1 cellular context compared by ENCODE assay signal in the genomic region with DNA sequence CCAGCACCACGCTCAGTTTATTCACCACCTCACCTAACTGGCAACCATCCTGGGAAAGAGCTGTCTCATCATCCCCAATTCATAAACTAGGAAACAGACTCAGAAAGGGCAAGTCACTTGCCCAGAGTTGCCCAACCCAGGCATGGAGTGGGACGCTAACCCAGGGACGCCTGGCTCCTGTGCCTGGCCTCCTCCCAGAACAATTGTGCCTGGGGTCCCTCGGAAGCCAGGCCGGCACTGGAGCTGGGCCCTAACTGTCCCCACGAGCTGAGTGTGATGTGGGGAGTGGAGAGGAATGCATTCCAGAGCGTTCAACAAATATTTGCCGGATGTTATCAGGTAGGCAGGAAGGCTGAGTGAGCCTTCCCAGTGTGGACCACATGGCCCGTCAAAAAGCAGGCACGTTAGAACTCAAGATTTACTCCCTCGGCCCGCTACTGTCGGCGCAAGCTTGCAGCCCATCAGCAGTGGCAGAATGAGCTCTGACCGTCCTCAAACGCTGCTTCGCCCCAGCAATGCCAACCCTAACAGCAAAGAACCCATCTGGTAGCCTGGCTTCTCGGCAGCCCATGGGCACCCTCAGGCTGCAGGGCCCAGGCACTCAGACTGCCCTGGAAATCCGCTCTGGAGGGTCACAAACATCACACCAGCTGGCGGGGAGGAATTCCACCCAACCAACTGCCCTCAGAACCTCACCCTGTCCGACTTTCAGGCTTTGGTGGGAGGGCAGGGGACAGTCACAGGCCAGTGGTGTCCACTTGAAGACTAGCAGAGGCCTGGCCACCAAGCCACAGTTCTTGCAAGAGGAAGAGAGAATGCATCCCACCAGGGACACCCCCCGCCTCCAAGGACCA.
A peak's percentile ranks its signal among the peaks of the same experiment; 100 is the strongest.
TF ChIP-seq lines count a peak whose summit lies in the region.

No MANE protein-coding gene starts in this region.

TF ChIP-seq in HepG2, 621 proteins besides CTCF, POLR2A, EP300 and RAD21 (continued from another document and continues in another):
- TF ChIP-seq NR2C2 (CRISPR knock-in tag; IDR thresholded peaks at IDR 0.05; ENCODE audit: borderline replicate concordance) (peak; percentile 59; the same call in 1 of the 2 replicates), ZNF331 (CRISPR knock-in tag; IDR thresholded peaks at IDR 0.05) (peak; percentile 73; the same call in 1 of the 2 replicates), ZNF746 (CRISPR knock-in tag; IDR thresholded peaks at IDR 0.05) (peak; percentile 58), MXI1 (IDR thresholded peaks at IDR 0.05; ENCODE audit: borderline replicate concordance, low read depth, low read length) (peak; percentile 90), PCBP2 (optimal IDR thresholded peaks at IDR 0.05; ENCODE audit: low read depth, low read length, poor library complexity, severe bottlenecking) (no peak), KDM1A (CRISPR knock-in tag; IDR thresholded peaks at IDR 0.05) (peak; percentile 88), ZBTB7A (CRISPR knock-in tag; IDR thresholded peaks at IDR 0.05) (peak; percentile 57; the same call in 1 of the 2 replicates), RORA (CRISPR knock-in tag; IDR thresholded peaks at IDR 0.05) (no peak), ZNF333 (CRISPR knock-in tag; IDR thresholded peaks at IDR 0.05; ENCODE audit: borderline replicate concordance) (0 out of 2 replicates have a peak, but pooled peaks have one; percentile 55), ZNF619 (CRISPR knock-in tag; IDR thresholded peaks at IDR 0.05) (peak; percentile 80; the same call in 1 of the 2 replicates), MIER3 (CRISPR knock-in tag; IDR thresholded peaks at IDR 0.05; ENCODE audit: borderline replicate concordance) (no peak), AGO2 (optimal IDR thresholded peaks at IDR 0.05; ENCODE audit: low read depth, low read length) (peak; percentile 82), ASH2L (IDR thresholded peaks at IDR 0.05; ENCODE audit: insufficient read length, low read depth, low read length) (peak; percentile 12), SALL1 (CRISPR knock-in tag; IDR thresholded peaks at IDR 0.05) (peak; percentile 88), JDP2 (CRISPR knock-in tag; IDR thresholded peaks at IDR 0.05; ENCODE audit: borderline replicate concordance) (no peak), AHR (CRISPR knock-in tag; IDR thresholded peaks at IDR 0.05) (peak; percentile 65; the same call in 1 of the 2 replicates), CREM (IDR thresholded peaks at IDR 0.05) (no peak), CREM (CRISPR knock-in tag; IDR thresholded peaks at IDR 0.05) (no peak), ZNF264 (CRISPR knock-in tag; IDR thresholded peaks at IDR 0.05) (peak; percentile 89), CEBPG (CRISPR knock-in tag; IDR thresholded peaks at IDR 0.05) (0 out of 2 replicates have a peak, but pooled peaks have one; percentile 39), GFI1 (CRISPR knock-in tag; IDR thresholded peaks at IDR 0.05; ENCODE audit: borderline replicate concordance) (peak; percentile 44; the same call in 1 of the 2 replicates), ARNTL (CRISPR knock-in tag; IDR thresholded peaks at IDR 0.05) (peak; percentile 74), THAP11 (CRISPR knock-in tag; IDR thresholded peaks at IDR 0.05) (peak; percentile 62), SMYD3 (CRISPR knock-in tag; IDR thresholded peaks at IDR 0.05) (no peak), ZNF431 (CRISPR knock-in tag; IDR thresholded peaks at IDR 0.05; ENCODE audit: borderline replicate concordance, low read depth) (0 out of 2 replicates have a peak, but pooled peaks have one; percentile 65), DPF2 (CRISPR knock-in tag; IDR thresholded peaks at IDR 0.05; ENCODE audit: borderline replicate concordance, low read depth) (peak; percentile 84; the same call in 1 of the 2 replicates), CCDC6 (CRISPR knock-in tag; IDR thresholded peaks at IDR 0.05) (peak; percentile 46; the same call in 1 of the 2 replicates), TSC22D2 (CRISPR knock-in tag; IDR thresholded peaks at IDR 0.05; ENCODE audit: borderline replicate concordance) (no peak; the same call in 1 of the 2 replicates), LCORL (IDR thresholded peaks at IDR 0.05) (0 out of 2 replicates have a peak, but pooled peaks have one; percentile 26), LCORL (CRISPR knock-in tag; IDR thresholded peaks at IDR 0.05) (peak; percentile 94), PTBP1 (IDR thresholded peaks at IDR 0.05; ENCODE audit: low read depth, low read length, poor library complexity, severe bottlenecking) (no peak), BRCA1 (CRISPR knock-in tag; IDR thresholded peaks at IDR 0.05) (no peak), POLR2AphosphoS5 (IDR thresholded peaks at IDR 0.05; ENCODE audit: low read depth, low read length) (peak; percentile 69), ATM (IDR thresholded peaks at IDR 0.05; ENCODE audit: borderline replicate concordance) (no peak), KLF16 (CRISPR knock-in tag; IDR thresholded peaks at IDR 0.05) (peak in 1 of 2 experiments; percentile 53; a peak in 1 of 4 replicates), RXRA (CRISPR knock-in tag; IDR thresholded peaks at IDR 0.05) (peak; percentile 54; the same call in 1 of the 2 replicates), ZNF879 (CRISPR knock-in tag; IDR thresholded peaks at IDR 0.05) (no peak), ZMYM2 (CRISPR knock-in tag; IDR thresholded peaks at IDR 0.05) (0 out of 2 replicates have a peak, but pooled peaks have one; percentile 54), REL (CRISPR knock-in tag; conservative IDR thresholded peaks at IDR 0.05) (no peak), HMG20A (CRISPR knock-in tag; IDR thresholded peaks at IDR 0.05; ENCODE audit: borderline replicate concordance) (peak; percentile 46; the same call in 1 of the 2 replicates), ZNF781 (CRISPR knock-in tag; IDR thresholded peaks at IDR 0.05; ENCODE audit: borderline replicate concordance, not compliant biosample characterization) (peak; percentile 60), NCOA2 (CRISPR knock-in tag; IDR thresholded peaks at IDR 0.05) (peak; percentile 77)
- TF ChIP-seq, protein P1, sequence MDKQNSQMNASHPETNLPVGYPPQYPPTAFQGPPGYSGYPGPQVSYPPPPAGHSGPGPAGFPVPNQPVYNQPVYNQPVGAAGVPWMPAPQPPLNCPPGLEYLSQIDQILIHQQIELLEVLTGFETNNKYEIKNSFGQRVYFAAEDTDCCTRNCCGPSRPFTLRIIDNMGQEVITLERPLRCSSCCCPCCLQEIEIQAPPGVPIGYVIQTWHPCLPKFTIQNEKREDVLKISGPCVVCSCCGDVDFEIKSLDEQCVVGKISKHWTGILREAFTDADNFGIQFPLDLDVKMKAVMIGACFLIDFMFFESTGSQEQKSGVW (CRISPR knock-in tag; IDR thresholded peaks at IDR 0.05; ENCODE audit: borderline replicate concordance): no peak
- TF ChIP-seq, protein P2, sequence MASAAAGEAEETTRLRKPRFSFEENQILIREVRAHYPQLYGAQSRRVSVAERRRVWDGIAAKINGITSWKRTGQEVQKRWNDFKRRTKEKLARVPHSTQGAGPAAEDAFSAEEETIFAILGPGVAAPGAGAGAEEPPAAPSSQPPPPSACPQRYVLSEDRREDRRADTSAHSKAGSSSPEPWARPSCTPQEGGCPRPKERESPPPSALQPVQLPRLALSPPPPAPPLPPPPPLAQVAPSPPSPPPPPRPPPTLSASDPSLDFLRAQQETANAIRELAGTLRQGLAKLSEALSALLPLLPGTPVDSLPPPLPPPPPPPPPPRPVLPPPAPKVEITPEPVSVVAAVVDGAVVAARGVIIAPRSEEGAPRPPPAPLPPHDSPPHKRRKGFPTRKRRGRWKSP (CRISPR knock-in tag; IDR thresholded peaks at IDR 0.05): peak; percentile 7; the same call in 1 of the 2 replicates
- TF ChIP-seq, protein P3, sequence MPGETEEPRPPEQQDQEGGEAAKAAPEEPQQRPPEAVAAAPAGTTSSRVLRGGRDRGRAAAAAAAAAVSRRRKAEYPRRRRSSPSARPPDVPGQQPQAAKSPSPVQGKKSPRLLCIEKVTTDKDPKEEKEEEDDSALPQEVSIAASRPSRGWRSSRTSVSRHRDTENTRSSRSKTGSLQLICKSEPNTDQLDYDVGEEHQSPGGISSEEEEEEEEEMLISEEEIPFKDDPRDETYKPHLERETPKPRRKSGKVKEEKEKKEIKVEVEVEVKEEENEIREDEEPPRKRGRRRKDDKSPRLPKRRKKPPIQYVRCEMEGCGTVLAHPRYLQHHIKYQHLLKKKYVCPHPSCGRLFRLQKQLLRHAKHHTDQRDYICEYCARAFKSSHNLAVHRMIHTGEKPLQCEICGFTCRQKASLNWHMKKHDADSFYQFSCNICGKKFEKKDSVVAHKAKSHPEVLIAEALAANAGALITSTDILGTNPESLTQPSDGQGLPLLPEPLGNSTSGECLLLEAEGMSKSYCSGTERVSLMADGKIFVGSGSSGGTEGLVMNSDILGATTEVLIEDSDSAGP (CRISPR knock-in tag; IDR thresholded peaks at IDR 0.05; ENCODE audit: borderline replicate concordance): peak; percentile 78
- TF ChIP-seq, protein P4, sequence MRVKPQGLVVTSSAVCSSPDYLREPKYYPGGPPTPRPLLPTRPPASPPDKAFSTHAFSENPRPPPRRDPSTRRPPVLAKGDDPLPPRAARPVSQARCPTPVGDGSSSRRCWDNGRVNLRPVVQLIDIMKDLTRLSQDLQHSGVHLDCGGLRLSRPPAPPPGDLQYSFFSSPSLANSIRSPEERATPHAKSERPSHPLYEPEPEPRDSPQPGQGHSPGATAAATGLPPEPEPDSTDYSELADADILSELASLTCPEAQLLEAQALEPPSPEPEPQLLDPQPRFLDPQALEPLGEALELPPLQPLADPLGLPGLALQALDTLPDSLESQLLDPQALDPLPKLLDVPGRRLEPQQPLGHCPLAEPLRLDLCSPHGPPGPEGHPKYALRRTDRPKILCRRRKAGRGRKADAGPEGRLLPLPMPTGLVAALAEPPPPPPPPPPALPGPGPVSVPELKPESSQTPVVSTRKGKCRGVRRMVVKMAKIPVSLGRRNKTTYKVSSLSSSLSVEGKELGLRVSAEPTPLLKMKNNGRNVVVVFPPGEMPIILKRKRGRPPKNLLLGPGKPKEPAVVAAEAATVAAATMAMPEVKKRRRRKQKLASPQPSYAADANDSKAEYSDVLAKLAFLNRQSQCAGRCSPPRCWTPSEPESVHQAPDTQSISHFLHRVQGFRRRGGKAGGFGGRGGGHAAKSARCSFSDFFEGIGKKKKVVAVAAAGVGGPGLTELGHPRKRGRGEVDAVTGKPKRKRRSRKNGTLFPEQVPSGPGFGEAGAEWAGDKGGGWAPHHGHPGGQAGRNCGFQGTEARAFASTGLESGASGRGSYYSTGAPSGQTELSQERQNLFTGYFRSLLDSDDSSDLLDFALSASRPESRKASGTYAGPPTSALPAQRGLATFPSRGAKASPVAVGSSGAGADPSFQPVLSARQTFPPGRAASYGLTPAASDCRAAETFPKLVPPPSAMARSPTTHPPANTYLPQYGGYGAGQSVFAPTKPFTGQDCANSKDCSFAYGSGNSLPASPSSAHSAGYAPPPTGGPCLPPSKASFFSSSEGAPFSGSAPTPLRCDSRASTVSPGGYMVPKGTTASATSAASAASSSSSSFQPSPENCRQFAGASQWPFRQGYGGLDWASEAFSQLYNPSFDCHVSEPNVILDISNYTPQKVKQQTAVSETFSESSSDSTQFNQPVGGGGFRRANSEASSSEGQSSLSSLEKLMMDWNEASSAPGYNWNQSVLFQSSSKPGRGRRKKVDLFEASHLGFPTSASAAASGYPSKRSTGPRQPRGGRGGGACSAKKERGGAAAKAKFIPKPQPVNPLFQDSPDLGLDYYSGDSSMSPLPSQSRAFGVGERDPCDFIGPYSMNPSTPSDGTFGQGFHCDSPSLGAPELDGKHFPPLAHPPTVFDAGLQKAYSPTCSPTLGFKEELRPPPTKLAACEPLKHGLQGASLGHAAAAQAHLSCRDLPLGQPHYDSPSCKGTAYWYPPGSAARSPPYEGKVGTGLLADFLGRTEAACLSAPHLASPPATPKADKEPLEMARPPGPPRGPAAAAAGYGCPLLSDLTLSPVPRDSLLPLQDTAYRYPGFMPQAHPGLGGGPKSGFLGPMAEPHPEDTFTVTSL (CRISPR knock-in tag; IDR thresholded peaks at IDR 0.05; ENCODE audit: borderline replicate concordance): 0 out of 2 replicates have a peak, but pooled peaks have one; percentile 15
- TF ChIP-seq, protein P5, sequence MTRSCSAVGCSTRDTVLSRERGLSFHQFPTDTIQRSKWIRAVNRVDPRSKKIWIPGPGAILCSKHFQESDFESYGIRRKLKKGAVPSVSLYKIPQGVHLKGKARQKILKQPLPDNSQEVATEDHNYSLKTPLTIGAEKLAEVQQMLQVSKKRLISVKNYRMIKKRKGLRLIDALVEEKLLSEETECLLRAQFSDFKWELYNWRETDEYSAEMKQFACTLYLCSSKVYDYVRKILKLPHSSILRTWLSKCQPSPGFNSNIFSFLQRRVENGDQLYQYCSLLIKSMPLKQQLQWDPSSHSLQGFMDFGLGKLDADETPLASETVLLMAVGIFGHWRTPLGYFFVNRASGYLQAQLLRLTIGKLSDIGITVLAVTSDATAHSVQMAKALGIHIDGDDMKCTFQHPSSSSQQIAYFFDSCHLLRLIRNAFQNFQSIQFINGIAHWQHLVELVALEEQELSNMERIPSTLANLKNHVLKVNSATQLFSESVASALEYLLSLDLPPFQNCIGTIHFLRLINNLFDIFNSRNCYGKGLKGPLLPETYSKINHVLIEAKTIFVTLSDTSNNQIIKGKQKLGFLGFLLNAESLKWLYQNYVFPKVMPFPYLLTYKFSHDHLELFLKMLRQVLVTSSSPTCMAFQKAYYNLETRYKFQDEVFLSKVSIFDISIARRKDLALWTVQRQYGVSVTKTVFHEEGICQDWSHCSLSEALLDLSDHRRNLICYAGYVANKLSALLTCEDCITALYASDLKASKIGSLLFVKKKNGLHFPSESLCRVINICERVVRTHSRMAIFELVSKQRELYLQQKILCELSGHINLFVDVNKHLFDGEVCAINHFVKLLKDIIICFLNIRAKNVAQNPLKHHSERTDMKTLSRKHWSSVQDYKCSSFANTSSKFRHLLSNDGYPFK (CRISPR knock-in tag; IDR thresholded peaks at IDR 0.05; ENCODE audit: borderline replicate concordance): peak; percentile 64; the same call in 1 of the 2 replicates
- TF ChIP-seq, protein P6, sequence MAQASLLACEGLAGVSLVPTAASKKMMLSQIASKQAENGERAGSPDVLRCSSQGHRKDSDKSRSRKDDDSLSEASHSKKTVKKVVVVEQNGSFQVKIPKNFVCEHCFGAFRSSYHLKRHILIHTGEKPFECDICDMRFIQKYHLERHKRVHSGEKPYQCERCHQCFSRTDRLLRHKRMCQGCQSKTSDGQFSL (CRISPR knock-in tag; IDR thresholded peaks at IDR 0.05): 0 out of 2 replicates have a peak, but pooled peaks have one; percentile 65
- TF ChIP-seq, protein P7, sequence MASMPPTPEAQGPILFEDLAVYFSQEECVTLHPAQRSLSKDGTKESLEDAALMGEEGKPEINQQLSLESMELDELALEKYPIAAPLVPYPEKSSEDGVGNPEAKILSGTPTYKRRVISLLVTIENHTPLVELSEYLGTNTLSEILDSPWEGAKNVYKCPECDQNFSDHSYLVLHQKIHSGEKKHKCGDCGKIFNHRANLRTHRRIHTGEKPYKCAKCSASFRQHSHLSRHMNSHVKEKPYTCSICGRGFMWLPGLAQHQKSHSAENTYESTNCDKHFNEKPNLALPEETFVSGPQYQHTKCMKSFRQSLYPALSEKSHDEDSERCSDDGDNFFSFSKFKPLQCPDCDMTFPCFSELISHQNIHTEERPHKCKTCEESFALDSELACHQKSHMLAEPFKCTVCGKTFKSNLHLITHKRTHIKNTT (CRISPR knock-in tag; IDR thresholded peaks at IDR 0.05): no peak
- TF ChIP-seq, protein P8, sequence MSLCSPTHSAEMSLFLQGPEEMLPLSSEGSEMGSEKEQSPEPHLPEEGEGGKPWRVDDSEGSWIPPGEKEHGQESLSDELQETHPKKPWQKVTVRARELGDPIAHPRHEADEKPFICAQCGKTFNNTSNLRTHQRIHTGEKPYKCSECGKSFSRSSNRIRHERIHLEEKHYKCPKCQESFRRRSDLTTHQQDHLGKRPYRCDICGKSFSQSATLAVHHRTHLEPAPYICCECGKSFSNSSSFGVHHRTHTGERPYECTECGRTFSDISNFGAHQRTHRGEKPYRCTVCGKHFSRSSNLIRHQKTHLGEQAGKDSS (CRISPR knock-in tag; IDR thresholded peaks at IDR 0.05; ENCODE audit: borderline replicate concordance, low read depth): no peak
